In the genomic region with DNA sequence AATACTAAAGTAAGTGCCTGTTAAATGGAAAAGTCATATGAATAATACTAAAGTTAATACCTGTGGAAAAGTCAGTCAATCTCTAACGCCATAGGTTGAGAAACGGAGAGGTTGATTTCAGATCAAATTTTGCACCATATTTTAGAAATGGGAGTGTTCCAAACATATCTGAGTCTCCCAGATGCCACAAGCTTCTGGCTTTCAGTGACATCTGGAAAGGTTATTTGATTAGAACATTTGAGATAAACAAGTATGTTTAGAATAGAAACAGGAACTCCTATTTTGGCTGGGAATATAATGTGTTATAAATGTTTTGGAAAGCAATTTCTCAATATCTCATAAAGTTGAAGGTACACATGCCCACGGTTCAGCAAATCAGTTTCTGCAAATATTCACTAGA, we compare ENCODE assay signal across 1 cellular context.
TF ChIP-seq lines count a peak whose summit lies in the region.

No MANE protein-coding gene starts in this region.

TF ChIP-seq in K562, 482 proteins besides CTCF, POLR2A, EP300 and RAD21 (continues in another document):
- TF ChIP-seq, protein P1, sequence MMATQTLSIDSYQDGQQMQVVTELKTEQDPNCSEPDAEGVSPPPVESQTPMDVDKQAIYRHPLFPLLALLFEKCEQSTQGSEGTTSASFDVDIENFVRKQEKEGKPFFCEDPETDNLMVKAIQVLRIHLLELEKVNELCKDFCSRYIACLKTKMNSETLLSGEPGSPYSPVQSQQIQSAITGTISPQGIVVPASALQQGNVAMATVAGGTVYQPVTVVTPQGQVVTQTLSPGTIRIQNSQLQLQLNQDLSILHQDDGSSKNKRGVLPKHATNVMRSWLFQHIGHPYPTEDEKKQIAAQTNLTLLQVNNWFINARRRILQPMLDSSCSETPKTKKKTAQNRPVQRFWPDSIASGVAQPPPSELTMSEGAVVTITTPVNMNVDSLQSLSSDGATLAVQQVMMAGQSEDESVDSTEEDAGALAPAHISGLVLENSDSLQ (IDR thresholded peaks at IDR 0.05) = no peak
- TF ChIP-seq ZNF764 (CRISPR knock-in tag; IDR thresholded peaks at IDR 0.05; ENCODE audit: low read depth) (no peak), FOXJ2 (tag; IDR thresholded peaks at IDR 0.05) (no peak), FOXK1 (CRISPR knock-in tag; IDR thresholded peaks at IDR 0.05; ENCODE audit: borderline replicate concordance) (no peak), KDM1A (IDR thresholded peaks at IDR 0.05) (no peak), ZNF668 (CRISPR knock-in tag; IDR thresholded peaks at IDR 0.05) (no peak), TAF1 (IDR thresholded peaks at IDR 0.05; ENCODE audit: control insufficient read depth, extremely low read depth, insufficient read depth, low read length, severe bottlenecking) (no peak), HSF4 (CRISPR knock-in tag; IDR thresholded peaks at IDR 0.05; ENCODE audit: borderline replicate concordance) (no peak), ZC3H4 (CRISPR knock-in tag; IDR thresholded peaks at IDR 0.05; ENCODE audit: borderline replicate concordance) (no peak), C11orf30 (IDR thresholded peaks at IDR 0.05; ENCODE audit: low read depth) (no peak), HOXB6 (CRISPR knock-in tag; IDR thresholded peaks at IDR 0.05; ENCODE audit: borderline replicate concordance) (no peak), RBBP5 (IDR thresholded peaks at IDR 0.05; ENCODE audit: borderline replicate concordance, insufficient read depth, low read length, poor library complexity, severe bottlenecking) (no peak), GTF2F1 (IDR thresholded peaks at IDR 0.05; ENCODE audit: low read depth, low read length) (no peak), TCFL5 (CRISPR knock-in tag; conservative IDR thresholded peaks at IDR 0.05) (no peak), SMAD4 (CRISPR knock-in tag; conservative IDR thresholded peaks at IDR 0.05) (no peak), TEAD4 (IDR thresholded peaks at IDR 0.05; ENCODE audit: low read length) (peak; percentile 90), TEAD4 (CRISPR knock-in tag; IDR thresholded peaks at IDR 0.05; ENCODE audit: borderline replicate concordance) (no peak), ARID3A (IDR thresholded peaks at IDR 0.05; ENCODE audit: borderline replicate concordance, low read depth, low read length) (peak; percentile 68; the same call in 1 of the 2 replicates), DPF2 (IDR thresholded peaks at IDR 0.05) (0 out of 2 replicates have a peak, but pooled peaks have one; percentile 25), FOSL1 (tag; conservative IDR thresholded peaks at IDR 0.05) (no peak), KDM4B (IDR thresholded peaks at IDR 0.05; ENCODE audit: borderline replicate concordance in 2 of 2, low read depth in 1 of 2) (no peak), XRCC3 (IDR thresholded peaks at IDR 0.05) (no peak), E2F1 (CRISPR knock-in tag; IDR thresholded peaks at IDR 0.05) (no peak), AFF1 (IDR thresholded peaks at IDR 0.05; ENCODE audit: low read depth in 1 of 2, partially characterized antibody in 2 of 2) (no peak), PRMT5 (CRISPR knock-in tag; IDR thresholded peaks at IDR 0.05) (no peak), HNRNPLL (IDR thresholded peaks at IDR 0.05; ENCODE audit: low read depth, low read length, poor library complexity, severe bottlenecking) (no peak), LEF1 (IDR thresholded peaks at IDR 0.05) (no peak), TAL1 (IDR thresholded peaks at IDR 0.05) (peak; percentile 78), TOE1 (IDR thresholded peaks at IDR 0.05; ENCODE audit: borderline replicate concordance) (no peak), TOE1 (CRISPR knock-in tag; IDR thresholded peaks at IDR 0.05; ENCODE audit: borderline replicate concordance, low read depth) (no peak), NUFIP1 (IDR thresholded peaks at IDR 0.05; ENCODE audit: partially characterized antibody) (no peak), HINFP (tag; conservative IDR thresholded peaks at IDR 0.05; ENCODE audit: low read depth) (no peak), LARP7 (IDR thresholded peaks at IDR 0.05) (no peak), ZNF766 (CRISPR knock-in tag; conservative IDR thresholded peaks at IDR 0.05) (peak; percentile 98), NBN (IDR thresholded peaks at IDR 0.05; ENCODE audit: low read depth) (no peak), ZFPM2 (CRISPR knock-in tag; IDR thresholded peaks at IDR 0.05) (no peak), NCOA1 (IDR thresholded peaks at IDR 0.05; ENCODE audit: low read depth) (no peak), STAT5A (IDR thresholded peaks at IDR 0.05; ENCODE audit: borderline replicate concordance, low read length) (peak; percentile 39; the same call in 1 of the 2 replicates), YBX1 (IDR thresholded peaks at IDR 0.05) (no peak), KAT8 (IDR thresholded peaks at IDR 0.05; ENCODE audit: low read depth) (no peak), ZNF146 (CRISPR knock-in tag; IDR thresholded peaks at IDR 0.05; ENCODE audit: unreplicated experiment) (no peak), NFIX (CRISPR knock-in tag; IDR thresholded peaks at IDR 0.05; ENCODE audit: low read depth) (no peak), EWSR1 (IDR thresholded peaks at IDR 0.05; ENCODE audit: borderline replicate concordance, low read depth, partially characterized antibody) (no peak), ZBTB7A (IDR thresholded peaks at IDR 0.05; ENCODE audit: borderline replicate concordance, control insufficient read depth, low read depth, low read length) (no peak), ZSCAN32 (CRISPR knock-in tag; IDR thresholded peaks at IDR 0.05) (no peak), CBFA2T3 (IDR thresholded peaks at IDR 0.05) (peak; percentile 82), TBL1XR1 (IDR thresholded peaks at IDR 0.05; ENCODE audit: low read length in 2 of 2) (peak in 1 of 2 experiments; percentile 57; a peak in 1 of 4 replicates), ZNF436 (CRISPR knock-in tag; IDR thresholded peaks at IDR 0.05) (no peak), MEF2D (tag; conservative IDR thresholded peaks at IDR 0.05; ENCODE audit: low read depth) (no peak), YY1 (IDR thresholded peaks at IDR 0.05; ENCODE audit: borderline replicate concordance in 1 of 3, control insufficient read depth in 1 of 3, extremely low read depth in 1 of 3, insufficient read depth in 3 of 3, insufficient read length in 1 of 3, insufficient replicate concordance in 2 of 3, low read depth in 1 of 3, low read length in 2 of 3) (no peak), HNRNPL (IDR thresholded peaks at IDR 0.05; ENCODE audit: low read depth, low read length) (no peak), IRF9 (tag; IDR thresholded peaks at IDR 0.05) (no peak)
- TF ChIP-seq, protein P2, sequence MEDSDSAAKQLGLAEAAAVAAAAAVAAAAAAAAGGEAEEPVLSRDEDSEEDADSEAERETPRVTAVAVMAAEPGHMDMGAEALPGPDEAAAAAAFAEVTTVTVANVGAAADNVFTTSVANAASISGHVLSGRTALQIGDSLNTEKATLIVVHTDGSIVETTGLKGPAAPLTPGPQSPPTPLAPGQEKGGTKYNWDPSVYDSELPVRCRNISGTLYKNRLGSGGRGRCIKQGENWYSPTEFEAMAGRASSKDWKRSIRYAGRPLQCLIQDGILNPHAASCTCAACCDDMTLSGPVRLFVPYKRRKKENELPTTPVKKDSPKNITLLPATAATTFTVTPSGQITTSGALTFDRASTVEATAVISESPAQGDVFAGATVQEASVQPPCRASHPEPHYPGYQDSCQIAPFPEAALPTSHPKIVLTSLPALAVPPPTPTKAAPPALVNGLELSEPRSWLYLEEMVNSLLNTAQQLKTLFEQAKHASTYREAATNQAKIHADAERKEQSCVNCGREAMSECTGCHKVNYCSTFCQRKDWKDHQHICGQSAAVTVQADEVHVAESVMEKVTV (CRISPR knock-in tag; IDR thresholded peaks at IDR 0.05) = no peak
- TF ChIP-seq, protein P3, sequence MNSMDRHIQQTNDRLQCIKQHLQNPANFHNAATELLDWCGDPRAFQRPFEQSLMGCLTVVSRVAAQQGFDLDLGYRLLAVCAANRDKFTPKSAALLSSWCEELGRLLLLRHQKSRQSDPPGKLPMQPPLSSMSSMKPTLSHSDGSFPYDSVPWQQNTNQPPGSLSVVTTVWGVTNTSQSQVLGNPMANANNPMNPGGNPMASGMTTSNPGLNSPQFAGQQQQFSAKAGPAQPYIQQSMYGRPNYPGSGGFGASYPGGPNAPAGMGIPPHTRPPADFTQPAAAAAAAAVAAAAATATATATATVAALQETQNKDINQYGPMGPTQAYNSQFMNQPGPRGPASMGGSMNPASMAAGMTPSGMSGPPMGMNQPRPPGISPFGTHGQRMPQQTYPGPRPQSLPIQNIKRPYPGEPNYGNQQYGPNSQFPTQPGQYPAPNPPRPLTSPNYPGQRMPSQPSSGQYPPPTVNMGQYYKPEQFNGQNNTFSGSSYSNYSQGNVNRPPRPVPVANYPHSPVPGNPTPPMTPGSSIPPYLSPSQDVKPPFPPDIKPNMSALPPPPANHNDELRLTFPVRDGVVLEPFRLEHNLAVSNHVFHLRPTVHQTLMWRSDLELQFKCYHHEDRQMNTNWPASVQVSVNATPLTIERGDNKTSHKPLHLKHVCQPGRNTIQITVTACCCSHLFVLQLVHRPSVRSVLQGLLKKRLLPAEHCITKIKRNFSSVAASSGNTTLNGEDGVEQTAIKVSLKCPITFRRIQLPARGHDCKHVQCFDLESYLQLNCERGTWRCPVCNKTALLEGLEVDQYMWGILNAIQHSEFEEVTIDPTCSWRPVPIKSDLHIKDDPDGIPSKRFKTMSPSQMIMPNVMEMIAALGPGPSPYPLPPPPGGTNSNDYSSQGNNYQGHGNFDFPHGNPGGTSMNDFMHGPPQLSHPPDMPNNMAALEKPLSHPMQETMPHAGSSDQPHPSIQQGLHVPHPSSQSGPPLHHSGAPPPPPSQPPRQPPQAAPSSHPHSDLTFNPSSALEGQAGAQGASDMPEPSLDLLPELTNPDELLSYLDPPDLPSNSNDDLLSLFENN (IDR thresholded peaks at IDR 0.05; ENCODE audit: low read depth in 2 of 2, low read length in 2 of 2) = 0 out of 4 replicates have a peak, but pooled peaks of 1 of the 2 experiments have one; percentile 24
